ENCODE assay signal across 8 cellular contexts in genomic region chr1:109793486-109794318, GRCh38. TPM values are rescaled to one million over a fixed set of nuclear protein-coding genes. Genes with fewer than 3 reads are reported as not detected.
DNase-seq lines count a peak whose midpoint lies in the region; ATAC-seq and TF ChIP-seq lines count a peak whose summit lies in the region.

No MANE protein-coding gene starts in this region.

- intact Hi-C loops in tibial artery (cut with DNase I; ENCODE audit: low total_unique reads) = loop anchor here (10.0 kb wide), 1 partner anchor 121 kb away; the partner anchor contains the start of gene CSF1

- DNase-seq in Caki2 (ENCODE audit: low read depth) = peak; percentile 69
- peak; percentile 81 for DNase-seq in NB4 (ENCODE audit: low read depth)
- peak in 28 of 34 experiments; percentile 19 to 67 (median 44) for DNase-seq in T-cell
- peak; percentile 42 for DNase-seq in dedifferentiated amniotic fluid mesenchymal stem cell (ENCODE audit: extremely low spot score)
- DNase-seq in lung (ENCODE audit: low spot score) = no peak
- peak; percentile 32 to 63 for DNase-seq in tibial artery

- no peaks in the 10 kb centered on the region for H3K36me3 ChIP-seq in lung (ENCODE audit: control insufficient read depth in 2 of 2, insufficient read depth in 2 of 2, low read length in 2 of 2)
- no peaks in the 10 kb centered on the region for H3K36me3 ChIP-seq in tibial artery

- no peaks in the 10 kb centered on the region for H3K9me3 ChIP-seq in lung (ENCODE audit: control insufficient read depth in 2 of 2, insufficient read depth in 1 of 2, low read length in 1 of 2)
- no peaks in the 10 kb centered on the region for H3K9me3 ChIP-seq in tibial artery

- ATAC-seq in T-cell (replicated peaks in 1 of 4) (peak in 2 of 4 experiments; percentile 18 to 51), lung (ENCODE audit: insufficient read depth, low FRiP score) (no peak), GM18517 (IDR thresholded peaks at IDR 0.05; ENCODE audit: unreplicated experiment) (no peak), GM18502 (IDR thresholded peaks at IDR 0.05; ENCODE audit: poor library complexity, unreplicated experiment) (no peak)

- no peaks in the 10 kb centered on the region for H3K9me3 Mint-ChIP-seq in T-cell

- H3K4me1 ChIP-seq in lung (ENCODE audit: control insufficient read depth in 2 of 2, insufficient read depth in 2 of 2, low read length in 2 of 2) (peaks cover 5 to 29% of the 10 kb centered on the region in 2 donors), tibial artery (peaks cover 0 to 49% (median 31%) of the 10 kb centered on the region in 4 donors)

- peak overlapping the region; percentile 74 to 86 for H3K27ac Mint-ChIP-seq in T-cell

- POLR2A ChIA-PET in T-cell (lab: Charles Lee) = interaction anchor here (0.7 kb wide), 3 partner anchors 9 to 508 kb away, joined by 3 to 13 read pairs (median 4); no protein-coding TSS in a partner anchor

- H3K27ac ChIP-seq in lung (ENCODE audit: low read depth in 1 of 2, low read length in 1 of 2) (peak overlapping the region; percentile 25 to 37), tibial artery (peak overlapping the region; percentile 12 to 33)

- no peak overlapping the region for H3K4me3 ChIP-seq in NB4 (ENCODE audit: low read depth, low read length)
- H3K4me3 ChIP-seq in lung = no peak overlapping the region
- no peak overlapping the region for H3K4me3 ChIP-seq in tibial artery

- TF ChIP-seq POLR2A in NB4 (IDR thresholded peaks at IDR 0.05; ENCODE audit: extremely low read depth, insufficient read length) = no peak

- H3K27me3 ChIP-seq in lung (ENCODE audit: control insufficient read depth, insufficient read depth) = no peaks in the 10 kb centered on the region
- no peaks in the 10 kb centered on the region for H3K27me3 ChIP-seq in tibial artery

- peaks cover 71 to 88% (median 80%) of the 10 kb centered on the region in 3 donors for H3K4me1 Mint-ChIP-seq in T-cell

- CTCF ChIA-PET in T-cell (lab: Charles Lee) = interaction anchor here in 1 of 2 donors (0.6 to 1.6 kb wide), 3 partner anchors 19 to 1014 kb away, joined by 3 to 5 read pairs (median 3); partner anchors contain the start of gene AHCYL1

- H3K27me3 Mint-ChIP-seq in T-cell = no peaks in the 10 kb centered on the region

- WGBS in lung, 2 donors = 32 to 41% methylated on average over 11 of the region's 11 CpGs

- TF ChIP-seq CTCF in NB4 (IDR thresholded peaks at IDR 0.05; ENCODE audit: low read depth, low read length) = no peak
- no peak for TF ChIP-seq CTCF in lung (IDR thresholded peaks at IDR 0.05; ENCODE audit: control extremely low read depth, extremely low read depth)
- TF ChIP-seq CTCF in tibial artery (IDR thresholded peaks at IDR 0.05) = no peak

- no peaks in the 10 kb centered on the region for H3K36me3 Mint-ChIP-seq in T-cell

- H3K4me3 Mint-ChIP-seq in T-cell = no peak overlapping the region

- in situ Hi-C loops in Caki2 (cut with HindIII; ENCODE audit: low pct_unique_long_range_greater_than_20kb, low sequenced_read_pairs) = no loop called here

RNA-seq across cellular contexts. Expression of gene EPS8L3, which starts 30.0 kb away (rescaled TPM):
- total RNA-seq in Caki2 (2014; rRNA removed; shearing (Covaris generic); ENCODE audit: low replicate concordance) = not detected in 2 replicates
- under 1 TPM in 2 of 5 donors, not detected in 3; 0.47 to 0.49 TPM for total RNA-seq in T-cell
- under 1 TPM in 1 of 2 donors, not detected in 1; 0.52 TPM for total RNA-seq in lung
- polyA plus RNA-seq in lung = under 1 TPM in 1 of 2 donors, not detected in 1; 0.10 TPM

RNA-seq across cellular contexts. Expression of gene GSTM3, which starts 52.9 kb away (rescaled TPM):
- total RNA-seq in Caki2 (2014; rRNA removed; shearing (Covaris generic); ENCODE audit: low replicate concordance) = 90.4 and 119 TPM in 2 replicates
- total RNA-seq in T-cell (10 to 100 TPM in 4 of 5 donors, 1 to 10 TPM in 1; 8.4 to 17.1 (median 10.3) TPM), lung (10 to 100 TPM; 11.0 to 39.5 TPM)
- polyA plus RNA-seq in lung = 10 to 100 TPM; 21.7 to 24.1 TPM
